ENCODE assay signal across 8 cellular contexts in the genomic region with DNA sequence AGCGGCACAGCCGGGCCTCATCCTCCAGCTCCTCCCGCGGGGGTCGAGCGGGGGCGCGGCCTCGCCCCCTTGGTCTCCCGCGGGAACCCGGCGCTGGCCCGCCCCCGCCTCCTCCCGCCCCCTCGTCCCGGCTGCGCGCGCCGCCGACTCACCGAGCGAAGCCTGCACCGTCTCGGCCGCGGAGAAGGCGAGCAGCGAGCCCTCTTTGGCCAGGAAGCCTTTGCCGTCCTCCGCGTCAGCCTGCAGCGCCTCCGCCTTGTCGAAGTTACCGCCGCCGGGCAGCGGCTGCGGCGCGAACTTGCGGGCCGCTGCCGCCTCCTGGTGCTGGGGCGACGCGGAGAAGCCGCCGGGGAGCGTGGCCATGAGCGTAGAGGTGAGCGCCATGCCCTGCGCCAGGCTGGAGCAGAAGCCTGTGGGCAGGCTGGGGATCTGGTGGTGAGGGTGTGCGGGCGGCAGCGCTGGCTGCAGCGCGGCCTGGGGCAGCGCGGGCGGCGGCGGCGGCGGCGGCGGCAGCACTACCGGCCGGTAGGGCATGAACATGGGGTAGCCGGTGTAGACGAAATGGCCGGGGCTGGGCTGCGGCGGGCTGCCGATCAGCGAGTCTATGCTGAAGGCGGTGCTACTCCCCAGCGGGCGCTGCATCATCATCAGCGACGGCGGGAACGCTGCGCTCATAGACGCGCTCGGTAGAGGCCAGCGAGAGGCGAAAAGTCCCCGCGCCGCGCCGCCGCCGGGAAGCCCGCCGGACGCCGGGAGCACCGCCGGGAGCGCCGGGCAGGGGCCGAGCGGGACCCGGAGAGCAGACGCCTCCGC. TPM values are rescaled to one million over a fixed set of nuclear protein-coding genes. Genes with fewer than 3 reads are reported as not detected.
DNase-seq lines count a peak whose midpoint lies in the region; ATAC-seq, FAIRE-seq and TF ChIP-seq lines count a peak whose summit lies in the region.

No MANE protein-coding gene starts in this region.

- ATAC-seq in Right ventricle myocardium inferior (peak; percentile 24), HG03442 (IDR thresholded peaks at IDR 0.05; ENCODE audit: unreplicated experiment) (no peak), HG03469 (IDR thresholded peaks at IDR 0.05; ENCODE audit: unreplicated experiment) (no peak), GM21619 (IDR thresholded peaks at IDR 0.05; ENCODE audit: unreplicated experiment) (no peak)

- TF ChIP-seq CTCF in D721Med (IDR thresholded peaks at IDR 0.05; ENCODE audit: insufficient read depth, missing control alignments): no peak

- intact Hi-C loops in Right ventricle myocardium inferior (cut with DNase I) (no loop called here), cardiac septum (cut with DNase I) (no loop called here)

- no peak for FAIRE-seq in D721Med (lab: Jason Lieb, UNC)

- no peak for DNase-seq in Right ventricle myocardium inferior (ENCODE audit: missing footprints)
- no peak for DNase-seq in cardiac septum (ENCODE audit: low spot score)
- DNase-seq in astrocyte of the hippocampus (ENCODE audit: low read depth, low spot score): peak; percentile 82
- DNase-seq in kidney tubule cell (ENCODE audit: low spot score): peak; percentile 65
- no peak for DNase-seq in D721Med (ENCODE audit: insufficient read length, low spot score)

RNA-seq across cellular contexts. Expression of gene GBX2, which starts 0.7 kb away (rescaled TPM):
- not detected for total RNA-seq in Right ventricle myocardium inferior
- not detected for total RNA-seq in cardiac septum

Comparison
In these comparisons a context has a peak if more than half of its experiments do, and no peak if none do; other contexts are left out.
1. DNase-seq: peak in astrocyte of the hippocampus (single experiment) and kidney tubule cell (single experiment); none in Right ventricle myocardium inferior (single experiment), cardiac septum (single experiment) and D721Med (single experiment).